28 cellular contexts compared by ENCODE assay signal in the genomic region with DNA sequence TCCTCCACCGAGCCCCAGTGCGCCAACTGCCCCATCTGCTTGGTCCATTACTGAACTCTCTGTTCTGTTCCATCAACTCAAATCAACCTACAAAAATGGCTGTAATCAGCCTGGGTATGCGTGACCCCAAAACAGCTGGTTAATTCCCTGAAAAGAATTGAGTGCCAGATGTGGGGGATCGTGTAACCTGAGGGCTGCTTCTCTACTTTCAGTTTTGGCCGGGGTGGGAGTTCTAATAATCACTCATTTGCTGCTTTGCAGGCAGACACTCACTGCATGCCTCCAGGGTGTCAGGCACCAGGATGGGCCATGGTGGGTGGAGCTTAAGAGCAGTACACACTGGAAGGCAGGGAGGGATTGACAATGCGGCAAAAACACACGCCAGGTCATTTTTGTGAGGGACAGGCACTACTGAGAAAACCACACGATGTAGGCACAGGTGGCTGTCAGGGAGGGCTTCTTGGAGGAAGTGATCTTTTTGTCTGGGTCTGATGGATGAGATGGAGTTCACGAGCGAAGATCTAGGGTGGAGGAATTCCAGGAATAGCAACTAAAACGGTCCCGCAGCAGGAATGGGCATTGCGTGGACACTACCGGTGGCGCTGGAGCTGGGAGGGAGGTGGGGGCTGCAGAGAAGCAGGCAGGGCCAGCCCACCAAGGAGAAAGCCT. TPM values are rescaled to one million over a fixed set of nuclear protein-coding genes. Genes with fewer than 3 reads are reported as not detected.
"Had no signal": no experiment of that assay in that cellular context is flagged by ENCODE, and none has a peak within 500 bp of the region (broad histone marks: within the 10 kb centered on the region; RNA-seq: fewer than 3 reads in every experiment).

No MANE protein-coding gene starts in this region.

- ATAC-seq: gastroesophageal sphincter; left cardiac atrium; lower lobe of right lung; natural killer cell; psoas muscle; stimulated activated effector memory CD8-positive, alpha-beta T cell treated with anti-CD3 and anti-CD28 coated beads, Interleukin-12 subunit alpha, Interleukin-12 subunit beta, amount 100 ng/mL, for 72 hours; stimulated activated naive CD8-positive, alpha-beta T cell treated with anti-CD3 and anti-CD28 coated beads, Interleukin-15, Interleukin-2, amounts not matched to agents 100 U/mL and 50 U/mL, for 24 hours had no signal

- FAIRE-seq: endometrium, kidney had no signal

- H3K4me1 Mint-ChIP-seq: memory B cell, natural killer cell had no signal

- DNase-seq: effector memory CD4-positive, alpha-beta T cell; esophagus squamous epithelium; foreskin fibroblast; kidney; left cardiac atrium; left ventricle myocardium inferior; lower lobe of right lung; natural killer cell; psoas muscle; retina; right lobe of liver; stimulated activated CD4-positive, alpha-beta T cell treated with anti-CD3 and anti-CD28 coated beads, Interleukin-4, amount 100 ng/mL, for 1 hour; stimulated activated CD8-positive, alpha-beta memory T cell treated with anti-CD3 and anti-CD28 coated beads, Interleukin-4, amount 100 ng/mL, for 48 hours; stimulated activated naive CD8-positive, alpha-beta T cell treated with anti-CD3 and anti-CD28 coated beads, Interleukin-15, Interleukin-2, amounts not matched to agents 100 U/mL and 50 U/mL, for 24 hours; tibial artery had no signal

- H3K4me3 Mint-ChIP-seq: memory B cell; mesothelial cell of epicardium; natural killer cell; stimulated activated effector memory CD8-positive, alpha-beta T cell treated with anti-CD3 and anti-CD28 coated beads, Interleukin-12 subunit alpha, Interleukin-12 subunit beta, amount 100 ng/mL, for 72 hours had no signal

- H3K4me1 ChIP-seq: lower lobe of right lung, psoas muscle, right lobe of liver had no signal

- H3K4me2 ChIP-seq: hepatocyte had no signal

- H3K36me3 ChIP-seq: esophagus squamous epithelium, gastroesophageal sphincter, left ventricle myocardium inferior, lower lobe of right lung, right lobe of liver, suprapubic skin, tibial artery, upper lobe of left lung, vagina had no signal

- H3K9me3 Mint-ChIP-seq: memory B cell; natural killer cell; stimulated activated effector memory CD8-positive, alpha-beta T cell treated with anti-CD3 and anti-CD28 coated beads, Interleukin-12 subunit alpha, Interleukin-12 subunit beta, amount 100 ng/mL, for 72 hours had no signal

- H3K36me3 Mint-ChIP-seq: mesothelial cell of epicardium; natural killer cell; stimulated activated effector memory CD8-positive, alpha-beta T cell treated with anti-CD3 and anti-CD28 coated beads, Interleukin-12 subunit alpha, Interleukin-12 subunit beta, amount 100 ng/mL, for 72 hours had no signal

- H3K27ac ChIP-seq: epithelial cell of prostate, esophagus squamous epithelium, gastroesophageal sphincter, hepatocyte, left ventricle myocardium inferior, lower lobe of right lung, psoas muscle, right lobe of liver, suprapubic skin, tibial artery, upper lobe of left lung, vagina had no signal

- H3K9me3 ChIP-seq: esophagus squamous epithelium, lower lobe of right lung, psoas muscle, right lobe of liver, suprapubic skin, vagina had no signal

- H3K27ac Mint-ChIP-seq: memory B cell; mesothelial cell of epicardium; natural killer cell; stimulated activated effector memory CD8-positive, alpha-beta T cell treated with anti-CD3 and anti-CD28 coated beads, Interleukin-12 subunit alpha, Interleukin-12 subunit beta, amount 100 ng/mL, for 72 hours had no signal

- H3K4me3 ChIP-seq: esophagus squamous epithelium, gastroesophageal sphincter, hepatocyte, left ventricle myocardium inferior, lower lobe of right lung, psoas muscle, right lobe of liver, suprapubic skin, tibial artery, upper lobe of left lung, vagina had no signal

RNA-seq across cellular contexts. Expression of a gene that starts 30.3 kb away (rescaled TPM):
- total RNA-seq: esophagus squamous epithelium, gastroesophageal sphincter, lower lobe of right lung, mesothelial cell of epicardium, natural killer cell, osteoblast, right lobe of liver, upper lobe of left lung had no signal

RNA-seq across cellular contexts. Expression of a gene that starts 53.8 kb away (rescaled TPM):
- total RNA-seq: esophagus squamous epithelium, gastroesophageal sphincter, hepatocyte, kidney, left cardiac atrium, left ventricle myocardium inferior, lower lobe of right lung, mesothelial cell of epicardium, mucosa of gallbladder, myocyte, natural killer cell, osteoblast, psoas muscle, right lobe of liver, suprapubic skin, vagina had no signal
- polyA plus RNA-seq: hepatocyte, psoas muscle had no signal
